In the genomic region with DNA sequence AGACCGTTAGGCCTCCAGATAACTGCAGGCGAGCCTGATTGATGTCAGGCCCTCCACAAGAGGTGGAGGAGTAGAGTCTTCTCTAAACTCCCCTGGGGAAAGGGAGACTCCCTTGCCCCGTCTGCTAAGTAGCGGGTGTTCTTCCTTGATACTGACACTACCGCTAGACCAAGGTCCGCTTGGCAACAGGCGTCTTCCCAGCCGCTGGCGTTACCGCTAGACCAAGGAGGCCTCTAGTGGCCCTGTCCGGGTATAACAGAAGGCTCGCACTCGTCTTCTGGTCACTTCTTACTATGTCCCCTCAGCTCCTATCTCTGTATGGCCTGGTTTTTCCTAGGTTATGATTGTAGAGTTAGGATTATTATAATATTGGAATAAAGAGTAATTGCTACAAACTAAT, we compare ENCODE assay signal across 11 cellular contexts. TPM values are rescaled to one million over a fixed set of nuclear protein-coding genes. Genes with fewer than 3 reads are reported as not detected.
DNase-seq lines count a peak whose midpoint lies in the region; ATAC-seq and TF ChIP-seq lines count a peak whose summit lies in the region.
"Not testable (repeated sequence)": the region's sequence is repeated elsewhere in the genome, so short reads cannot be mapped to it uniquely, and the experiment has no call there.
"Had no signal": no experiment of that assay in that cellular context is flagged by ENCODE, and none has a peak within 500 bp of the region (broad histone marks: within the 10 kb centered on the region; RNA-seq: fewer than 3 reads in every experiment).

No MANE protein-coding gene starts in this region.

- H3K4me3 ChIP-seq in AG10803 (ENCODE audit: low read length); PC-9; fibroblast of mammary gland (ENCODE audit: control insufficient read depth, low read depth, low read length); mucosa of descending colon: not testable (repeated sequence)

- H3K79me2 ChIP-seq in H9 (ENCODE audit: insufficient read depth, low read length): not testable (repeated sequence)
- H3K79me2 ChIP-seq in PC-9 (ENCODE audit: low read depth): peaks cover 12% of the 10 kb centered on the region

- not testable (repeated sequence) for H3K79me1 ChIP-seq in H9 (ENCODE audit: insufficient read depth, low read depth, low read length, poor library complexity, severe bottlenecking)

- BruUV-seq in PC-9 (replicated peaks; lab: Mats Ljungman, UMichigan): not testable (repeated sequence)

- not testable (repeated sequence) for H2BK20ac ChIP-seq in H9 (ENCODE audit: low read depth, low read length, poor library complexity, severe bottlenecking)

- CTCF ChIA-PET in PC-9 (lab: Charles Lee): not testable (repeated sequence)

- H3K4me1 ChIP-seq in H9 (ENCODE audit: insufficient read depth, low read length); PC-9 (replicated peaks; ENCODE audit: insufficient read depth); mucosa of descending colon (ENCODE audit: low read depth): not testable (repeated sequence)

- H3K4me1 Mint-ChIP-seq in H9: not testable (repeated sequence)

- not testable (repeated sequence) for H3K9me2 ChIP-seq in PC-9 (ENCODE audit: insufficient read depth)

- peaks cover 32 to 50% of the 10 kb centered on the region in 2 experiments for H3K9me3 Mint-ChIP-seq in H9

- not testable (repeated sequence) for H3K4ac ChIP-seq in H9 (ENCODE audit: low read depth, low read length)

- WGBS in H9 (ENCODE audit: extremely low coverage, insufficient read length, low lambda C conversion rate): no CpG with 5 or more reads among the region's 13 CpGs

- not testable (repeated sequence) for H2AFZ ChIP-seq in H9 (ENCODE audit: low read length); PC-9

- not testable (repeated sequence) for H3F3A ChIP-seq in PC-9 (ENCODE audit: insufficient read depth, low read depth)

- DNase-seq in AG10803 (ENCODE audit: low read depth) (peak; percentile 13), H9 (peak; percentile 69), PC-9 (peak in 1 of 2 experiments; percentile 40), fibroblast of mammary gland (ENCODE audit: low read depth) (peak; percentile 45), mucosa of descending colon (peak in 2 of 3 donors; percentile 37 to 41)
- DNase-seq in activated CD8-positive, alpha-beta memory T cell treated with anti-CD3 and anti-CD28 coated beads, Interleukin-2, amount 50 U/mL, for 48 hours: peak; percentile 52

- not testable (repeated sequence) for H4K20me1 ChIP-seq in H9 (ENCODE audit: control insufficient read depth, insufficient read depth, insufficient read length); PC-9 (ENCODE audit: insufficient read depth)

- not testable (repeated sequence) for H2BK5ac ChIP-seq in H9 (ENCODE audit: insufficient read length, low read length)

- H3K27me3 Mint-ChIP-seq in H9 (ENCODE audit: low read depth): not testable (repeated sequence)

- not testable (repeated sequence) for H3K14ac ChIP-seq in H9 (ENCODE audit: insufficient read depth, low read length)

- H2BK120ac ChIP-seq in H9 (ENCODE audit: low read depth, low read length, poor library complexity, severe bottlenecking): not testable (repeated sequence)

- H3K4me2 ChIP-seq in H9 (ENCODE audit: insufficient read depth, insufficient read length, low read length); PC-9: not testable (repeated sequence)

- H3K23ac ChIP-seq in H9 (ENCODE audit: insufficient read length, low read depth, low read length): not testable (repeated sequence)

- not testable (repeated sequence) for H3K27me3 ChIP-seq in H9 (ENCODE audit: insufficient read depth, low read length); PC-9 (ENCODE audit: insufficient read depth, low read depth)

- not testable (repeated sequence) for H3K4me3 Mint-ChIP-seq in H9

- H3K36me3 ChIP-seq in PC-9 (ENCODE audit: low read depth); mucosa of descending colon (ENCODE audit: low read depth): not testable (repeated sequence)

- H3K27ac Mint-ChIP-seq in H9: not testable (repeated sequence)

- H2BK12ac ChIP-seq in H9 (ENCODE audit: insufficient read length, low read depth, low read length): not testable (repeated sequence)

- H2AK5ac ChIP-seq in H9 (ENCODE audit: insufficient read length, low read length): not testable (repeated sequence)

- H3K56ac ChIP-seq in H9 (ENCODE audit: insufficient read length, low read depth, low read length): not testable (repeated sequence)

- not testable (repeated sequence) for H4K5ac ChIP-seq in H9 (ENCODE audit: insufficient read length, low read depth, low read length)

- not testable (repeated sequence) for H3K27ac ChIP-seq in H9 (ENCODE audit: insufficient read length, low read depth, low read length); PC-9

- not testable (repeated sequence) for H2BK15ac ChIP-seq in H9 (ENCODE audit: low read depth, low read length)

- POLR2A ChIA-PET in PC-9 (lab: Charles Lee; ENCODE audit: unreplicated experiment): not testable (repeated sequence)

- H4K8ac ChIP-seq in H9 (replicated peaks; ENCODE audit: insufficient read length, low read depth, low read length): not testable (repeated sequence)

- intact Hi-C loops in PC-9 (cut with micrococcal nuclease; ENCODE audit: unreplicated experiment); mucosa of descending colon (cut with DNase I, micrococcal nuclease): not testable (repeated sequence)

- H3T11ph ChIP-seq in H9 (ENCODE audit: low read length): not testable (repeated sequence)

- TF ChIP-seq CTCF in AG10803 (conservative IDR thresholded peaks at IDR 0.05; ENCODE audit: low read length): peak; percentile 20
- peak; percentile 56 for TF ChIP-seq CTCF in H9 (conservative IDR thresholded peaks at IDR 0.05)
- TF ChIP-seq CTCF in PC-9 (conservative IDR thresholded peaks at IDR 0.05): peak; percentile 54
- TF ChIP-seq CTCF in fibroblast of mammary gland (conservative IDR thresholded peaks at IDR 0.05; ENCODE audit: control insufficient read depth, insufficient read depth, low read depth, low read length): peak; percentile 43
- not testable (repeated sequence) for TF ChIP-seq CTCF in mucosa of descending colon (IDR thresholded peaks at IDR 0.05)

- not testable (repeated sequence) for ATAC-seq in mucosa of descending colon

- peaks cover 9 to 19% (median 12%) of the 10 kb centered on the region in 3 experiments for H3K36me3 Mint-ChIP-seq in H9 (ENCODE audit: insufficient read depth in 1 of 3, low read depth in 3 of 3)

- H3K9ac ChIP-seq in H9 (ENCODE audit: extremely low read depth, insufficient read length, low read length): not testable (repeated sequence)

- H3K18ac ChIP-seq in H9 (ENCODE audit: insufficient read length, low read depth, low read length): not testable (repeated sequence)

- not testable (repeated sequence) for H3K23me2 ChIP-seq in H9 (ENCODE audit: insufficient read length, low read depth, low read length, poor library complexity, severe bottlenecking)

- H4K91ac ChIP-seq in H9 (ENCODE audit: insufficient read length, low read depth, low read length): not testable (repeated sequence)

- H3K9me3 ChIP-seq in H9 (ENCODE audit: control insufficient read depth, low read depth, low read length); PC-9 (ENCODE audit: insufficient read depth, low read depth); mucosa of descending colon: not testable (repeated sequence)

RNA-seq across cellular contexts. Expression of a gene that starts 2.4 kb away (rescaled TPM):
- 10.9 and 12.2 TPM in 2 replicates for total RNA-seq in H9 (2021)
- total RNA-seq in PC-9 (2021): 2.6 and 3.9 TPM in 2 replicates
- 10 to 100 TPM in 1 of 3 donors, 1 to 10 TPM in 2; 8.5 to 10.3 (median 9.8) TPM for total RNA-seq in mucosa of descending colon

RNA-seq across cellular contexts. Expression of a gene that starts 8.6 kb away (rescaled TPM):
- total RNA-seq in H9 (2021): not detected in 2 replicates
- total RNA-seq in PC-9 (2021): not detected in 2 replicates
- not detected for total RNA-seq in mucosa of descending colon
- total RNA-seq: activated naive CD8-positive, alpha-beta T cell treated with anti-CD3 and anti-CD28 coated beads, Interleukin-2, amount 10 ng/mL, durations not matched to agents 7 days and 5 days; mammary epithelial cell; MCF 10A; omental fat pad; urinary bladder had no signal

RNA-seq across cellular contexts. Expression of a gene that starts 18.0 kb away (rescaled TPM):
- total RNA-seq in H9 (2021): not detected in 2 replicates
- total RNA-seq in PC-9 (2021): not detected in 2 replicates
- not detected for total RNA-seq in mucosa of descending colon
- total RNA-seq: activated naive CD8-positive, alpha-beta T cell treated with anti-CD3 and anti-CD28 coated beads, Interleukin-2, amount 10 ng/mL, durations not matched to agents 7 days and 5 days; mammary epithelial cell; MCF 10A; omental fat pad; urinary bladder had no signal

RNA-seq across cellular contexts. Expression of a gene that starts 27.1 kb away (rescaled TPM):
- total RNA-seq in H9 (2021) (not detected in 2 replicates), PC-9 (2021) (not detected in 2 replicates), mucosa of descending colon (not detected)
- total RNA-seq: activated naive CD8-positive, alpha-beta T cell treated with anti-CD3 and anti-CD28 coated beads, Interleukin-2, amount 10 ng/mL, durations not matched to agents 7 days and 5 days; mammary epithelial cell; MCF 10A; omental fat pad; urinary bladder had no signal

RNA-seq across cellular contexts. Expression of a gene that starts 36.7 kb away (rescaled TPM):
- total RNA-seq in H9 (2021) (not detected in 2 replicates), PC-9 (2021) (not detected in 2 replicates), mucosa of descending colon (not detected)
- total RNA-seq: activated naive CD8-positive, alpha-beta T cell treated with anti-CD3 and anti-CD28 coated beads, Interleukin-2, amount 10 ng/mL, durations not matched to agents 7 days and 5 days; mammary epithelial cell; MCF 10A; omental fat pad; urinary bladder had no signal
